Comparison of ENCODE assay signal across 12 cellular contexts in genomic region chr3:127688416-127689265, GRCh38. TPM values are rescaled to one million over a fixed set of nuclear protein-coding genes. Genes with fewer than 3 reads are reported as not detected.
A peak's percentile ranks its signal among the peaks of the same experiment; 100 is the strongest.
DNase-seq lines count a peak whose midpoint lies in the region; ATAC-seq and TF ChIP-seq lines count a peak whose summit lies in the region.
"Had no signal": no experiment of that assay in that cellular context is flagged by ENCODE, and none has a peak within 500 bp of the region (broad histone marks: within the 10 kb centered on the region; RNA-seq: fewer than 3 reads in every experiment).

No MANE protein-coding gene starts in this region.

- H3K27me3 ChIP-seq in esophagus muscularis mucosa (no peaks in the 10 kb centered on the region), HAP-1 (ENCODE audit: low read depth) (no peaks in the 10 kb centered on the region)
- H3K27me3 ChIP-seq: uterus had no signal

- DNase-seq in EH (ENCODE audit: low read depth) (peak; percentile 64), NCI-H2171 treated with DMSO at 0.1 percent for 48 hours (lab: John Stamatoyannopoulos, UW) (peak; percentile 89), esophagus muscularis mucosa (ENCODE audit: extremely low spot score) (no peak), occipital lobe (lab: John Stamatoyannopoulos, UW) (peak; percentile 62), HAP-1 (ENCODE audit: low spot score in 2 of 2) (no peak), HT-29 (ENCODE audit: low spot score) (no peak), AML-193 (lab: John Stamatoyannopoulos, UW) (no peak)
- DNase-seq: activated CD4-positive, alpha-beta T cell treated with anti-CD3 and anti-CD28 coated beads for 4 hours; cerebellar nuclear complex; NCI-H526 treated with DMSO at 0.1 percent for 48 hours had no signal

- intact Hi-C loops in esophagus muscularis mucosa (cut with DNase I) = no loop called here

- H3K9me3 ChIP-seq in esophagus muscularis mucosa (no peaks in the 10 kb centered on the region), HAP-1 (no peaks in the 10 kb centered on the region)
- H3K9me3 ChIP-seq: uterus had no signal

- H3K4me1 ChIP-seq in esophagus muscularis mucosa (peaks cover 21 to 46% (median 39%) of the 10 kb centered on the region in 4 donors), HAP-1 (no peaks in the 10 kb centered on the region)
- H3K4me1 ChIP-seq: uterus had no signal

- H3K4me3 ChIP-seq in esophagus muscularis mucosa (no peak overlapping the region), HAP-1 (no peak overlapping the region)
- H3K4me3 ChIP-seq: uterus had no signal

- no peak for ATAC-seq in GM21423 (IDR thresholded peaks at IDR 0.05; ENCODE audit: unreplicated experiment)

- TF ChIP-seq EP300 in esophagus muscularis mucosa (IDR thresholded peaks at IDR 0.05) = no peak

- H3K36me3 ChIP-seq in esophagus muscularis mucosa = peaks cover 3 to 38% (median 22%) of the 10 kb centered on the region in 4 donors
- no peaks in the 10 kb centered on the region for H3K36me3 ChIP-seq in HAP-1 (replicated peaks)
- H3K36me3 ChIP-seq: uterus had no signal

- H3K27ac ChIP-seq in esophagus muscularis mucosa (replicated peaks in 1 of 4) = peak overlapping the region; percentile 74 to 84 (median 79)
- H3K27ac ChIP-seq: uterus had no signal

- in situ Hi-C loops in HAP-1 (cut with MboI; ENCODE audit: low sequenced_read_pairs) = loop anchor here (25.0 kb wide), 1 partner anchor 274 kb away; no protein-coding TSS in a partner anchor

- TF ChIP-seq POLR2A in esophagus muscularis mucosa (IDR thresholded peaks at IDR 0.05; ENCODE audit: low read depth) = no peak

- WGBS in esophagus muscularis mucosa = 56% methylated on average over 20 of the region's 20 CpGs

- no peak for TF ChIP-seq CTCF in esophagus muscularis mucosa (IDR thresholded peaks at IDR 0.05)

RNA-seq across cellular contexts. Expression of gene ABTB1, which starts 15.9 kb away (rescaled TPM):
- 10 to 100 TPM; 21.7 to 44.4 (median 40.6) TPM for total RNA-seq in esophagus muscularis mucosa
- 4.7 TPM for total RNA-seq in occipital lobe
- total RNA-seq in HT-29 (2014; rRNA removed; shearing (Covaris generic)) = 5.5 and 10.1 TPM in 2 replicates

RNA-seq across cellular contexts. Expression of gene PODXL2, which starts 59.7 kb away (rescaled TPM):
- total RNA-seq in esophagus muscularis mucosa (1 to 10 TPM; 1.7 to 3.1 (median 2.5) TPM), occipital lobe (160 TPM)
- total RNA-seq in HT-29 (2014; rRNA removed; shearing (Covaris generic)) = 41.7 and 42.0 TPM in 2 replicates

Comparison
In these comparisons a context has a peak if more than half of its experiments do, and no peak if none do; other contexts are left out.
1. DNase-seq: peak in EH (single experiment), NCI-H2171 treated with DMSO at 0.1 percent for 48 hours (single experiment) and occipital lobe (single experiment); none in esophagus muscularis mucosa (single experiment), HAP-1 (0 of 2), HT-29 (single experiment) and AML-193 (0 of 2).
2. RNA of gene PODXL2, which starts 59.7 kb away (total RNA-seq): 160 TPM in occipital lobe (single experiment) and 41.7 to 42.0 TPM in HT-29; 1.7 to 3.1 TPM in esophagus muscularis mucosa; every median in the first group is over 10 times any median in the second.